In the genomic region with DNA sequence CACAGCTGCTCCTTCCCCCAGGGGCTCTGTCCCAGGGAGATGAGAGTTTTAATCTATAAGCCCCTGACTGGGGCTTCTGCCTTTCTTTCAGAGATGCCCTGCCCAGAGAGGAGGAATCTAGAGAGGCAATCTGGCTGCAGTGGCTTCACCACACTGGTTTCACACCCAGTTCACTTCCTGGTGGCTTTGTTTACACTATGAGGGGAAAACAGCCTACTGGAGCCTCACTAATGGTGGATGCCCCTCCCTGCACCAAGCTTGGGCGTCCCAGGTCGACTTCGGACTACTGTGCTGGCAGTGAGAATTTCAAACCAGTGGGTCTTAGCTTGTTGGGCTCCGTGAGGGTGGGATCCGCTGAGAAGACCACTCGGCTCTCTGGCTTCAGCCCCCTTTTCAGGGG, we compare ENCODE assay signal across 26 cellular contexts. TPM values are rescaled to one million over a fixed set of nuclear protein-coding genes. Genes with fewer than 3 reads are reported as not detected.
"Had no signal": no experiment of that assay in that cellular context is flagged by ENCODE, and none has a peak within 500 bp of the region (broad histone marks: within the 10 kb centered on the region; RNA-seq: fewer than 3 reads in every experiment).

No MANE protein-coding gene starts in this region.

- DNase-seq: IMR-90; Karpas-422; KG1; MG63; NCI-H1048; NCI-H1105; NCI-H1417; NCI-H1436 treated with DMSO at 0.1 percent for 48 hours; NCI-H1694; NCI-H187 treated with DMSO at 0.1 percent for 48 hours; NCI-H2029 treated with DMSO at 0.1 percent for 48 hours; NCI-H2171 treated with DMSO at 0.1 percent for 48 hours; NCI-H345; NCI-H446 treated with DMSO at 0.1 percent for 48 hours; NCI-H510A treated with DMSO at 0.1 percent for 48 hours; NCI-H526; NCI-H748 treated with DMSO at 0.1 percent for 48 hours; NK-92 treated with Interleukin-12 subunit alpha and Interleukin-12 subunit beta, amount 100 ng/mL, for 24 hours; PC-3; Peyer's patch; SHP77 treated with DMSO at 0.1 percent for 48 hours; SJCRH30 had no signal

- H3K27ac ChIP-seq: Peyer's patch, SJCRH30 had no signal

- H3K36me3 ChIP-seq: MG63, Peyer's patch, SJCRH30 had no signal

- H3K9me3 ChIP-seq: Peyer's patch, SJCRH30 had no signal

- H3K4me3 ChIP-seq: MG63, Peyer's patch, SJCRH30 had no signal

- H3K27me3 ChIP-seq: MG63, Peyer's patch, SJCRH30 had no signal

- ATAC-seq: PC-3, Right ventricle myocardium inferior, SK-N-SH treated with all-trans-retinoic acid at 6 μM for 48 hours had no signal

- H3K4me1 ChIP-seq: Peyer's patch, SJCRH30 had no signal

RNA-seq across cellular contexts. Expression of a gene that starts 21.5 kb away (rescaled TPM):
- total RNA-seq: HT-29, OCI-LY7, Right ventricle myocardium inferior, SJCRH30 had no signal

RNA-seq across cellular contexts. Expression of a gene that starts 23.9 kb away (rescaled TPM):
- total RNA-seq: HT-29, OCI-LY7, PC-3, Right ventricle myocardium inferior had no signal

RNA-seq across cellular contexts. Expression of a gene that starts 39.1 kb away (rescaled TPM):
- total RNA-seq: HT-29, IMR-90, OCI-LY7, Right ventricle myocardium inferior, SJCRH30 had no signal
- polyA plus RNA-seq: IMR-90 had no signal

RNA-seq across cellular contexts. Expression of a gene that starts 55.3 kb away (rescaled TPM):
- total RNA-seq: HT-29, IMR-90, OCI-LY7, PC-3, Right ventricle myocardium inferior, SJCRH30 had no signal
- polyA plus RNA-seq: IMR-90 had no signal
